In genomic region chr2:74186038-74186437, GRCh38 we compare ENCODE assay signal across 9 cellular contexts. TPM values are rescaled to one million over a fixed set of nuclear protein-coding genes. Genes with fewer than 3 reads are reported as not detected.
A peak's percentile ranks its signal among the peaks of the same experiment; 100 is the strongest.
DNase-seq lines count a peak whose midpoint lies in the region; ATAC-seq and TF ChIP-seq lines count a peak whose summit lies in the region.
"Had no signal": no experiment of that assay in that cellular context is flagged by ENCODE, and none has a peak within 500 bp of the region (broad histone marks: within the 10 kb centered on the region; RNA-seq: fewer than 3 reads in every experiment).

No MANE protein-coding gene starts in this region.

- H3K4me2 ChIP-seq in osteoblast (ENCODE audit: insufficient read depth, low read length), result no peak overlapping the region

- intact Hi-C loops in activated CD4-positive, alpha-beta T cell treated with anti-CD3 and anti-CD28 coated beads, Interleukin-2, amount 10 ng/mL, durations not matched to agents 24 days and 14 days (cut with micrococcal nuclease), result loop anchor here (1.0 kb wide), 1 partner anchor 12 kb away; the partner anchor contains the start of gene MTHFD2
- intact Hi-C loops in left ventricle myocardium superior (cut with micrococcal nuclease), result no loop called here

- H3K4me1 ChIP-seq in Peyer's patch, result no peaks in the 10 kb centered on the region
- H3K4me1 ChIP-seq in osteoblast (ENCODE audit: insufficient read depth, low read length), result no peaks in the 10 kb centered on the region

- H3K9me3 Mint-ChIP-seq in activated CD4-positive, alpha-beta T cell treated with anti-CD3 and anti-CD28 coated beads, Interleukin-2, amount 10 ng/mL, durations not matched to agents 24 days and 14 days, result peaks cover 5% of the 10 kb centered on the region

- ATAC-seq in HG02885 (IDR thresholded peaks at IDR 0.05; ENCODE audit: poor library complexity, unreplicated experiment), result peak; percentile 67
- peak; percentile 60 for ATAC-seq in left ventricle myocardium superior

- H3K27ac ChIP-seq in Peyer's patch (peak overlapping the region in 2 of 4 donors; percentile 60 to 77), osteoblast (ENCODE audit: low read depth, low read length) (no peak overlapping the region)
- H3K27ac ChIP-seq: epithelial cell of prostate had no signal

- no peaks in the 10 kb centered on the region for H3K27me3 Mint-ChIP-seq in activated CD4-positive, alpha-beta T cell treated with anti-CD3 and anti-CD28 coated beads, Interleukin-2, amount 10 ng/mL, durations not matched to agents 24 days and 14 days

- no peaks in the 10 kb centered on the region for H3K36me3 Mint-ChIP-seq in activated CD4-positive, alpha-beta T cell treated with anti-CD3 and anti-CD28 coated beads, Interleukin-2, amount 10 ng/mL, durations not matched to agents 24 days and 14 days (ENCODE audit: low read depth)

- H3K27ac Mint-ChIP-seq in activated CD4-positive, alpha-beta T cell treated with anti-CD3 and anti-CD28 coated beads, Interleukin-2, amount 10 ng/mL, durations not matched to agents 24 days and 14 days, result peak overlapping the region; percentile 93

- H2AFZ ChIP-seq in osteoblast (ENCODE audit: low read length), result no peak overlapping the region

- H3K4me3 ChIP-seq in Peyer's patch (no peak overlapping the region), osteoblast (ENCODE audit: insufficient read depth, low read length) (no peak overlapping the region)

- no peaks in the 10 kb centered on the region for H3K79me2 ChIP-seq in osteoblast (ENCODE audit: insufficient read depth, low read length)

- H3K36me3 ChIP-seq in Peyer's patch (no peaks in the 10 kb centered on the region), osteoblast (ENCODE audit: insufficient read depth, low read length) (no peaks in the 10 kb centered on the region)

- H3K4me3 Mint-ChIP-seq in activated CD4-positive, alpha-beta T cell treated with anti-CD3 and anti-CD28 coated beads, Interleukin-2, amount 10 ng/mL, durations not matched to agents 24 days and 14 days, result peak overlapping the region; percentile 67

- no peak for TF ChIP-seq POLR2A in Peyer's patch (IDR thresholded peaks at IDR 0.05)

- H3K27me3 ChIP-seq in Peyer's patch (no peaks in the 10 kb centered on the region), osteoblast (ENCODE audit: insufficient read depth, low read length) (no peaks in the 10 kb centered on the region)

- DNase-seq in activated CD4-positive, alpha-beta T cell treated with anti-CD3 and anti-CD28 coated beads, Interleukin-2, amount 10 ng/mL, durations not matched to agents 24 days and 14 days, result peak; percentile 90
- DNase-seq in activated CD4-positive, alpha-beta T cell treated with anti-CD3 and anti-CD28 coated beads, Interleukin-2, amount 50 U/mL, for 4 hours, result no peak
- DNase-seq in Peyer's patch (peak in 2 of 3 donors; percentile 71), left ventricle myocardium superior (no peak), 8988T (no peak), iPS-NIHi11 (ENCODE audit: low spot score) (no peak), osteoblast (ENCODE audit: insufficient read length, low spot score, missing footprints) (no peak)

- TF ChIP-seq CTCF in Peyer's patch (IDR thresholded peaks at IDR 0.05), result no peak
- no peak for TF ChIP-seq CTCF in osteoblast (IDR thresholded peaks at IDR 0.05; ENCODE audit: extremely low read depth, low read depth, low read length)

- peaks cover 40% of the 10 kb centered on the region for H3K4me1 Mint-ChIP-seq in activated CD4-positive, alpha-beta T cell treated with anti-CD3 and anti-CD28 coated beads, Interleukin-2, amount 10 ng/mL, durations not matched to agents 24 days and 14 days

- H4K20me1 ChIP-seq in osteoblast (ENCODE audit: insufficient read depth, low read length), result no peaks in the 10 kb centered on the region

- no peaks in the 10 kb centered on the region for H3K9me3 ChIP-seq in Peyer's patch
- no peaks in the 10 kb centered on the region for H3K9me3 ChIP-seq in osteoblast (ENCODE audit: low read depth, low read length)

RNA-seq across cellular contexts. Expression of gene MOB1A, which starts 7.4 kb away (rescaled TPM):
- total RNA-seq in activated CD4-positive, alpha-beta T cell treated with anti-CD3 and anti-CD28 coated beads, Interleukin-2, amount 10 ng/mL, durations not matched to agents 24 days and 14 days, result 203 and 204 TPM in 2 replicates
- total RNA-seq in Peyer's patch (100 to 1,000 TPM in 1 of 4 donors, 10 to 100 TPM in 3; 46.7 to 102 (median 77.6) TPM), left ventricle myocardium superior (55.6 TPM), osteoblast (122 and 133 TPM in 2 replicates)

RNA-seq across cellular contexts. Expression of gene MTHFD2, which starts 12.4 kb away (rescaled TPM):
- total RNA-seq in activated CD4-positive, alpha-beta T cell treated with anti-CD3 and anti-CD28 coated beads, Interleukin-2, amount 10 ng/mL, durations not matched to agents 24 days and 14 days, result 418 and 439 TPM in 2 replicates
- total RNA-seq in Peyer's patch (10 to 100 TPM; 15.1 to 24.8 (median 16.2) TPM), left ventricle myocardium superior (20.0 TPM), osteoblast (261 and 268 TPM in 2 replicates)

RNA-seq across cellular contexts. Expression of gene BOLA3, which starts 38.3 kb away (rescaled TPM):
- 100 and 103 TPM in 2 replicates for total RNA-seq in activated CD4-positive, alpha-beta T cell treated with anti-CD3 and anti-CD28 coated beads, Interleukin-2, amount 10 ng/mL, durations not matched to agents 24 days and 14 days
- total RNA-seq in Peyer's patch (10 to 100 TPM; 17.7 to 72.6 (median 28.0) TPM), left ventricle myocardium superior (89.9 TPM), osteoblast (17.4 and 17.7 TPM in 2 replicates)

Comparison
In these comparisons a context has a peak if more than half of its experiments do, and no peak if none do; other contexts are left out.
1. DNase-seq: peak in activated CD4-positive, alpha-beta T cell treated with anti-CD3 and anti-CD28 coated beads, Interleukin-2, amount 10 ng/mL, durations not matched to agents 24 days and 14 days (single experiment) and Peyer's patch (2 of 3); none in activated CD4-positive, alpha-beta T cell treated with anti-CD3 and anti-CD28 coated beads, Interleukin-2, amount 50 U/mL, for 4 hours (0 of 2), left ventricle myocardium superior (single experiment), 8988T (single experiment), iPS-NIHi11 (single experiment) and osteoblast (single experiment).
2. RNA of gene MTHFD2, which starts 12.4 kb away (total RNA-seq): 418 to 439 TPM in activated CD4-positive, alpha-beta T cell treated with anti-CD3 and anti-CD28 coated beads, Interleukin-2, amount 10 ng/mL, durations not matched to agents 24 days and 14 days and 261 to 268 TPM in osteoblast; 20.0 TPM in left ventricle myocardium superior (single experiment) and 15.1 to 24.8 TPM in Peyer's patch; every median in the first group is over 10 times any median in the second.